Comparison of ENCODE assay signal across 17 cellular contexts in genomic region chr17:12737740-12738469, GRCh38. TPM values are rescaled to one million over a fixed set of nuclear protein-coding genes. Genes with fewer than 3 reads are reported as not detected.
"Had no signal": no experiment of that assay in that cellular context is flagged by ENCODE, and none has a peak within 500 bp of the region (broad histone marks: within the 10 kb centered on the region; RNA-seq: fewer than 3 reads in every experiment).

No MANE protein-coding gene starts in this region.

- DNase-seq: activated CD4-positive, alpha-beta T cell treated with anti-CD3 and anti-CD28 coated beads, Interleukin-2, amount 10 ng/mL, durations not matched to agents 7 days and 5 days; activated CD8-positive, alpha-beta memory T cell treated with anti-CD3 and anti-CD28 coated beads for 24 hours; activated naive CD8-positive, alpha-beta T cell treated with anti-CD3 and anti-CD28 coated beads, Interleukin-2, amount 10 ng/mL, durations not matched to agents 7 days and 5 days; foreskin keratinocyte; glutamatergic neuron; hypothalamus; kidney glomerular epithelial cell; mesendoderm; psoas muscle; sigmoid colon; stimulated activated CD4-positive, alpha-beta T cell treated with anti-CD3 and anti-CD28 coated beads, Interleukin-1b, Interleukin-23, amount 100 ng/mL, for 48 hours; stomach; testis had no signal

- H3K27me3 ChIP-seq: ascending aorta, esophagus muscularis mucosa, sigmoid colon, stomach, testis had no signal

- H3K4me1 ChIP-seq: foreskin keratinocyte, psoas muscle had no signal

- H3K27ac ChIP-seq: ascending aorta, foreskin keratinocyte, psoas muscle, sigmoid colon, stomach, testis had no signal

- FAIRE-seq: colon had no signal

- H3K9me3 ChIP-seq: ascending aorta, esophagus muscularis mucosa, psoas muscle, sigmoid colon, stomach, testis had no signal

- ATAC-seq: foreskin keratinocyte, psoas muscle had no signal

- H3K4me3 ChIP-seq: ascending aorta, esophagus muscularis mucosa, psoas muscle, sigmoid colon, stomach, testis had no signal

RNA-seq across cellular contexts. Expression of gene ARHGAP44, which starts 51.4 kb away (rescaled TPM):
- total RNA-seq: activated naive CD8-positive, alpha-beta T cell treated with anti-CD3 and anti-CD28 coated beads, Interleukin-2, amount 10 ng/mL, durations not matched to agents 7 days and 5 days; activated T-helper 1 cell treated with anti-CD3 and anti-CD28 coated beads, Interleukin-12 subunit alpha, Interleukin-12 subunit beta, Interleukin-2, Interleukin-4 antibody, amounts not matched to agents 30 ng/mL and 10 ng/mL and 1 ng/mL, durations not matched to agents 14 hours and 24 hours and 36 hours had no signal
